9 cellular contexts compared by ENCODE assay signal in the genomic region with DNA sequence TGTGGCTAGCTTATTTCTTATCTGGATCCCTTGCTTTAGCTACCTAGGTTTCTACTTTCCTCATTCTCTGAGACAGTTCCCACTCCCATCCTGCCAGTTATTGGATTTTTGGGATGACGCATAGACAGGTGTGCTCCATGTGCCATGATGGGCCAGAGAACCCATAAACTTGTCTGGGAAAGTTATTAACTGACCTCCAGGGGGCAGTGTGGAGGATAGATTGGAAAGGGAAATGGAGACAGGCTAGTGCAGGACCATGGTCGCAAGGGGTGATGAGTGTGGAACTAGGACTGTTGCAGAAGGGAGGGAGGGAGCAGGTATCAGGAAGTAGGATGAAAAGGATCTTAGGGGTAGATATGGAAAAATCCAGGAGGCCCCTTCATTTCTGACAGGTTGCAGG.
DNase-seq lines count a peak whose midpoint lies in the region; ATAC-seq, FAIRE-seq and TF ChIP-seq lines count a peak whose summit lies in the region.
"Had no signal": no experiment of that assay in that cellular context is flagged by ENCODE, and none has a peak within 500 bp of the region (broad histone marks: within the 10 kb centered on the region; RNA-seq: fewer than 3 reads in every experiment).

No MANE protein-coding gene starts in this region.

- no peak overlapping the region for H3K27ac ChIP-seq in SJCRH30
- H3K27ac ChIP-seq in small intestine (ENCODE audit: low read depth in 1 of 2, low read length in 1 of 2), result no peak overlapping the region

- peak; percentile 49 for TF ChIP-seq CTCF in fibroblast of pulmonary artery (IDR thresholded peaks at IDR 0.05; ENCODE audit: low read length, missing control alignments)

- H3K9me3 ChIP-seq in SJCRH30 (replicated peaks) (no peaks in the 10 kb centered on the region), small intestine (ENCODE audit: control insufficient read depth, low read depth) (no peaks in the 10 kb centered on the region)

- FAIRE-seq in HTR-8/SVneo (lab: Jason Lieb, UNC) (peak; percentile 93), small intestine (lab: Jason Lieb, UNC) (no peak)
- FAIRE-seq: G401.6 had no signal

- no peak for ATAC-seq in HG02610 (IDR thresholded peaks at IDR 0.05; ENCODE audit: unreplicated experiment)

- no peak overlapping the region for H3K4me3 ChIP-seq in SJCRH30
- H3K4me3 ChIP-seq in fibroblast of pulmonary artery (replicated peaks; ENCODE audit: low read depth, low read length), result no peak overlapping the region
- no peak overlapping the region for H3K4me3 ChIP-seq in small intestine (ENCODE audit: low read depth in 1 of 2, low read length in 2 of 2)

- H3K4me1 ChIP-seq in SJCRH30 (peaks cover 13% of the 10 kb centered on the region), small intestine (ENCODE audit: control insufficient read depth in 2 of 2, insufficient read depth in 1 of 2, low read depth in 1 of 2, low read length in 1 of 2) (no peaks in the 10 kb centered on the region)

- H3K36me3 ChIP-seq in SJCRH30, result no peaks in the 10 kb centered on the region
- no peaks in the 10 kb centered on the region for H3K36me3 ChIP-seq in small intestine (ENCODE audit: control insufficient read depth in 2 of 2, insufficient read depth in 2 of 2, low read length in 2 of 2)

- 32 to 47% (median 41%) methylated on average over 2 of the region's 2 CpGs for WGBS in small intestine, 3 donors

- H3K27me3 ChIP-seq in SJCRH30 (no peaks in the 10 kb centered on the region), small intestine (ENCODE audit: control insufficient read depth in 2 of 2, insufficient read depth in 2 of 2, low read length in 2 of 2) (peaks cover 0 to 5% of the 10 kb centered on the region in 2 donors)

- DNase-seq in NK-92 treated with Interleukin-12 subunit alpha and Interleukin-12 subunit beta, amount 100 ng/mL, for 24 hours (lab: John Stamatoyannopoulos, UW), result peak; percentile 9
- DNase-seq in NK-92 (lab: John Stamatoyannopoulos, UW; ENCODE audit: unreplicated experiment) (no peak), HTR-8/SVneo (ENCODE audit: insufficient read length, low spot score) (peak; percentile 78), SJCRH30 (peak; percentile 58 to 73), fibroblast of pulmonary artery (ENCODE audit: low read depth) (peak; percentile 34), small intestine (peak; percentile 44), cerebellar nuclear complex (lab: John Stamatoyannopoulos, UW) (no peak)

Comparison
In these comparisons a context has a peak if more than half of its experiments do, and no peak if none do; other contexts are left out.
1. DNase-seq: peak in NK-92 treated with Interleukin-12 subunit alpha and Interleukin-12 subunit beta, amount 100 ng/mL, for 24 hours (single experiment), HTR-8/SVneo (single experiment), SJCRH30 (2 of 2), fibroblast of pulmonary artery (single experiment) and small intestine (single experiment); none in NK-92 (single experiment) and cerebellar nuclear complex (0 of 2).